ENCODE assay signal across 1 cellular context in genomic region chr17:29045734-29046133, GRCh38.
TF ChIP-seq lines count a peak whose summit lies in the region.

No MANE protein-coding gene starts in this region.

TF ChIP-seq in GM23338, 12 proteins besides CTCF, POLR2A, EP300 and RAD21 (continued from another document):
- TF ChIP-seq ZNF462 (CRISPR knock-in tag; IDR thresholded peaks at IDR 0.05) (no peak), POLR2AphosphoS5 (IDR thresholded peaks at IDR 0.05; ENCODE audit: low read depth) (no peak), NANOG (IDR thresholded peaks at IDR 0.05; ENCODE audit: borderline replicate concordance) (no peak), EZH2phosphoT487 (IDR thresholded peaks at IDR 0.05; ENCODE audit: unreplicated experiment) (no peak), JUNB (IDR thresholded peaks at IDR 0.05; ENCODE audit: unreplicated experiment) (no peak), REST (IDR thresholded peaks at IDR 0.05; ENCODE audit: unreplicated experiment) (no peak), STAT1 (IDR thresholded peaks at IDR 0.05; ENCODE audit: unreplicated experiment) (no peak), ZNF331 (CRISPR knock-in tag; IDR thresholded peaks at IDR 0.05; ENCODE audit: low read depth) (no peak), ZNF114 (CRISPR knock-in tag; IDR thresholded peaks at IDR 0.05) (no peak), CREB1 (CRISPR knock-in tag; IDR thresholded peaks at IDR 0.05; ENCODE audit: low read depth) (no peak)
